Comparison of ENCODE assay signal across 27 cellular contexts in genomic region chr5:16750445-16750844, GRCh38.
"Had no signal": no experiment of that assay in that cellular context is flagged by ENCODE, and none has a peak within 500 bp of the region (broad histone marks: within the 10 kb centered on the region; RNA-seq: fewer than 3 reads in every experiment).

No MANE protein-coding gene starts in this region.

- H3K9ac ChIP-seq: SK-N-SH had no signal

- H3K27me3 ChIP-seq: brain microvascular endothelial cell, Peyer's patch, SJSA1 had no signal

- H3K27ac Mint-ChIP-seq: activated CD4-positive, alpha-beta T cell treated with anti-CD3 and anti-CD28 coated beads, Interleukin-2, amount 10 ng/mL, durations not matched to agents 24 days and 14 days; activated CD8-positive, alpha-beta T cell treated with anti-CD3 and anti-CD28 coated beads for 36 hours; activated naive CD8-positive, alpha-beta T cell treated with anti-CD3 and anti-CD28 coated beads for 36 hours; activated T-cell treated with anti-CD3 and anti-CD28 coated beads, Interleukin-2, amount 50 U/mL, for 72 hours; activated T-helper 17 cell treated with anti-CD3 and anti-CD28 coated beads, Interleukin-2, amount 50 U/mL, for 72 hours; T-helper 1 cell treated with Interleukin-12 subunit alpha and Interleukin-12 subunit beta and Interleukin-4 antibody, amounts not matched to agents 30 μg/mL and 1 μg/mL, for 36 hours; T-helper 2 cell treated with Interferon-gamma antibody and Interleukin-4, amounts not matched to agents 5 μg/mL and 100 μg/mL, for 36 hours had no signal

- H3K27ac ChIP-seq: brain microvascular endothelial cell, Peyer's patch, SJSA1 had no signal

- H3K9me3 Mint-ChIP-seq: activated CD4-positive, alpha-beta T cell treated with anti-CD3 and anti-CD28 coated beads, Interleukin-2, amount 10 ng/mL, durations not matched to agents 24 days and 14 days; activated CD8-positive, alpha-beta T cell treated with anti-CD3 and anti-CD28 coated beads for 36 hours; activated naive CD8-positive, alpha-beta T cell treated with anti-CD3 and anti-CD28 coated beads for 36 hours; activated T-cell treated with anti-CD3 and anti-CD28 coated beads, Interleukin-2, amount 50 U/mL, for 72 hours; activated T-helper 17 cell treated with anti-CD3 and anti-CD28 coated beads, Interleukin-2, amount 50 U/mL, for 72 hours; T-helper 1 cell treated with Interleukin-12 subunit alpha and Interleukin-12 subunit beta and Interleukin-4 antibody, amounts not matched to agents 30 μg/mL and 1 μg/mL, for 36 hours; T-helper 2 cell treated with Interferon-gamma antibody and Interleukin-4, amounts not matched to agents 5 μg/mL and 100 μg/mL, for 36 hours had no signal

- H3K4me3 Mint-ChIP-seq: activated CD4-positive, alpha-beta T cell treated with anti-CD3 and anti-CD28 coated beads, Interleukin-2, amount 10 ng/mL, durations not matched to agents 24 days and 14 days; activated CD8-positive, alpha-beta T cell treated with anti-CD3 and anti-CD28 coated beads for 36 hours; activated naive CD8-positive, alpha-beta T cell treated with anti-CD3 and anti-CD28 coated beads for 36 hours; activated T-cell treated with anti-CD3 and anti-CD28 coated beads, Interleukin-2, amount 50 U/mL, for 72 hours; activated T-helper 17 cell treated with anti-CD3 and anti-CD28 coated beads, Interleukin-2, amount 50 U/mL, for 72 hours; T-helper 1 cell treated with Interleukin-12 subunit alpha and Interleukin-12 subunit beta and Interleukin-4 antibody, amounts not matched to agents 30 μg/mL and 1 μg/mL, for 36 hours; T-helper 2 cell treated with Interferon-gamma antibody and Interleukin-4, amounts not matched to agents 5 μg/mL and 100 μg/mL, for 36 hours had no signal

- DNase-seq: activated CD4-positive, alpha-beta T cell treated with anti-CD3 and anti-CD28 coated beads, Interleukin-2, amount 10 ng/mL, durations not matched to agents 24 days and 14 days; activated CD4-positive, alpha-beta T cell treated with anti-CD3 and anti-CD28 coated beads, Interleukin-2, amount 50 U/mL, for 4 hours; activated CD8-positive, alpha-beta T cell treated with anti-CD3 and anti-CD28 coated beads for 36 hours; activated effector memory CD4-positive, alpha-beta T cell treated with anti-CD3 and anti-CD28 coated beads, Interleukin-2, amount 50 U/mL, for 16 hours; activated naive CD4-positive, alpha-beta T cell; activated naive CD4-positive, alpha-beta T cell treated with anti-CD3 and anti-CD28 coated beads, Interleukin-2, amount 50 U/mL, for 16 hours; activated naive CD8-positive, alpha-beta T cell treated with anti-CD3 and anti-CD28 coated beads for 36 hours; activated T-cell treated with anti-CD3 and anti-CD28 coated beads, Interleukin-2, amount 50 U/mL, for 1 hour; activated T-cell treated with anti-CD3 and anti-CD28 coated beads, Interleukin-2, amount 50 U/mL, for 72 hours; amniotic stem cell; aorta; brain microvascular endothelial cell; central memory CD4-positive, alpha-beta T cell; NCI-H1092 treated with DMSO at 0.1 percent for 48 hours; NCI-H1694; NCI-H1930; NCI-H510A treated with DMSO at 0.1 percent for 48 hours; NK-92 treated with Interleukin-12 subunit alpha and Interleukin-12 subunit beta, amount 100 ng/mL, for 24 hours; PC-3; Peyer's patch; RPMI8226; SHP77 treated with DMSO at 0.1 percent for 48 hours; SK-N-SH had no signal

- H3K36me3 Mint-ChIP-seq: activated naive CD8-positive, alpha-beta T cell treated with anti-CD3 and anti-CD28 coated beads for 36 hours had no signal

- H3K4me1 ChIP-seq: Peyer's patch, SJSA1 had no signal

- H3K4me1 Mint-ChIP-seq: activated CD4-positive, alpha-beta T cell treated with anti-CD3 and anti-CD28 coated beads, Interleukin-2, amount 10 ng/mL, durations not matched to agents 24 days and 14 days; activated naive CD8-positive, alpha-beta T cell treated with anti-CD3 and anti-CD28 coated beads for 36 hours; activated T-helper 17 cell treated with anti-CD3 and anti-CD28 coated beads, Interleukin-2, amount 50 U/mL, for 72 hours had no signal

- H3K4me2 ChIP-seq: SK-N-SH had no signal

- H3K4me3 ChIP-seq: Peyer's patch, SJSA1 had no signal

- H3K27me3 Mint-ChIP-seq: activated CD4-positive, alpha-beta T cell treated with anti-CD3 and anti-CD28 coated beads, Interleukin-2, amount 10 ng/mL, durations not matched to agents 24 days and 14 days; activated CD8-positive, alpha-beta T cell treated with anti-CD3 and anti-CD28 coated beads for 36 hours; activated naive CD8-positive, alpha-beta T cell treated with anti-CD3 and anti-CD28 coated beads for 36 hours; activated T-helper 17 cell treated with anti-CD3 and anti-CD28 coated beads, Interleukin-2, amount 50 U/mL, for 72 hours had no signal

- H3K9me3 ChIP-seq: Peyer's patch, SJSA1, SK-N-SH had no signal
